In the genomic region with DNA sequence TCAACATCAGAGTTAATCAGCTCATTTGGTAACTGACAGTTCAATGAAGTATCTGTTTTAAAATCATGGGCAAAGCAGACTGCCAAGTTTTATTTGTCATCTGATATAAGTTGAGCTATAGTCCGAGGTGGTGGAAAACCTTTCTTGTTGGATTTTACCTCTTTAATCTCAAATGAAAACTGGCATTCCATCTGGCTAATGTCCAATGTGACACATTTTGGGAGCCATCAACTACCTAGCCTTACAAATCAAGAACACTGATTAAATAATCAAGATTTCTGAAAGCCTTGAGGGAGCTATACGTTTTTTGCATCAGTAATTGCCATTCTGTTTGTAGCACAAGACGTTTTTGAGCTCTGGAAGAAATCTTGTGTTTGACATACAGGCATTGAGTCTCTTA, we compare ENCODE assay signal across 10 cellular contexts.
"Had no signal": no experiment of that assay in that cellular context is flagged by ENCODE, and none has a peak within 500 bp of the region (broad histone marks: within the 10 kb centered on the region; RNA-seq: fewer than 3 reads in every experiment).

No MANE protein-coding gene starts in this region.

- H2AFZ ChIP-seq: GM23248, GM23338 had no signal

- ATAC-seq: GM23338, HCT116 had no signal

- H3K9ac ChIP-seq: GM23248 had no signal

- FAIRE-seq: H54 had no signal

- H3K9me3 ChIP-seq: HAP-1 had no signal

- H3K27ac ChIP-seq: GM23248 had no signal

- DNase-seq: GM23248, GOT3, H7, H9, HCEC 1CT, HFFc6 had no signal

- H3K36me3 ChIP-seq: HAP-1 had no signal

- H3K4me2 ChIP-seq: GM23338 had no signal

- H3K4me3 ChIP-seq: GM23248, GM23338, HAP-1 had no signal
